In the genomic region with DNA sequence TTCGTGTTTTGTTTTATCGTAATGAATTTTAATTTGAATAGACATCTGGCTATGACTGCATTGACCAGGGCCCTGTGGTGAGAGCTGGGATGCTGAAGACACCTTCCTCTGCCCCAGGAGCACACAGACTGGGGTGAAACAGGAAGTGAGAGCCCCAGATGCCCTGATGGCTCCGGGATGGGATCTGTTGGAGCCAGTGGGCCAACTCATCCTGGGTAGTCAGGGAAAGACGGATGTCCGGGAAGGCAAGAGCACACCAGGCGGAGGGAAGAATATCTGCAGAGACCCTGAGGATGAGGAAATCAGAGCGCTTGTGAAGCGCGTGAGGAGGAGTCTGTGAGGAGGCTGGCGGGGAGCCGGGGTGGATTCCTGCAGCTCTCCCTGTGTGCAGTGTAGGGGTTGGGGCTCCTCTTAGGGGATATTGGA, we compare ENCODE assay signal across 11 cellular contexts.
DNase-seq lines count a peak whose midpoint lies in the region; ATAC-seq and TF ChIP-seq lines count a peak whose summit lies in the region.
"Had no signal": no experiment of that assay in that cellular context is flagged by ENCODE, and none has a peak within 500 bp of the region (broad histone marks: within the 10 kb centered on the region; RNA-seq: fewer than 3 reads in every experiment).

No MANE protein-coding gene starts in this region.

- H3K36me3 Mint-ChIP-seq in activated T-cell treated with anti-CD3 and anti-CD28 coated beads, Interleukin-2, amount 50 U/mL, for 24 hours (ENCODE audit: low read depth) = peaks cover 92% of the 10 kb centered on the region
- H3K36me3 Mint-ChIP-seq in activated T-cell treated with anti-CD3 and anti-CD28 coated beads, Interleukin-2, amount 50 U/mL, for 72 hours (ENCODE audit: insufficient read depth in 2 of 2) = peaks cover 5 to 45% of the 10 kb centered on the region in 2 donors
- peaks cover 34% of the 10 kb centered on the region for H3K36me3 Mint-ChIP-seq in endodermal cell (ENCODE audit: low read depth)

- no peaks in the 10 kb centered on the region for H3K27me3 Mint-ChIP-seq in activated T-cell treated with anti-CD3 and anti-CD28 coated beads, Interleukin-2, amount 50 U/mL, for 24 hours
- H3K27me3 Mint-ChIP-seq in activated T-cell treated with anti-CD3 and anti-CD28 coated beads, Interleukin-2, amount 50 U/mL, for 72 hours (ENCODE audit: low read depth) = no peaks in the 10 kb centered on the region
- no peaks in the 10 kb centered on the region for H3K27me3 Mint-ChIP-seq in endodermal cell (ENCODE audit: insufficient read depth)
- H3K27me3 Mint-ChIP-seq: CD4-positive, alpha-beta T cell had no signal

- H3K4me1 Mint-ChIP-seq in activated T-cell treated with anti-CD3 and anti-CD28 coated beads, Interleukin-2, amount 50 U/mL, for 24 hours (ENCODE audit: low read depth) = peaks cover 34% of the 10 kb centered on the region
- H3K4me1 Mint-ChIP-seq in activated T-cell treated with anti-CD3 and anti-CD28 coated beads, Interleukin-2, amount 50 U/mL, for 72 hours (ENCODE audit: low read depth) = peaks cover 40% of the 10 kb centered on the region
- peaks cover 22% of the 10 kb centered on the region for H3K4me1 Mint-ChIP-seq in endodermal cell

- ATAC-seq in activated T-cell treated with anti-CD3 and anti-CD28 coated beads, Interleukin-2, amount 50 U/mL, for 72 hours (replicated peaks in 1 of 2) = no peak
- no peak for ATAC-seq in GM21825 (IDR thresholded peaks at IDR 0.05; ENCODE audit: unreplicated experiment)

- no peak for DNase-seq in activated T-cell treated with anti-CD3 and anti-CD28 coated beads, Interleukin-2, amount 50 U/mL, for 24 hours
- no peak for DNase-seq in activated T-cell treated with anti-CD3 and anti-CD28 coated beads, Interleukin-2, amount 50 U/mL, for 72 hours
- DNase-seq in endodermal cell = no peak
- no peak for DNase-seq in WERI-Rb-1
- no peak for DNase-seq in Karpas-422
- DNase-seq: activated effector memory CD4-positive, alpha-beta T cell treated with anti-CD3 and anti-CD28 coated beads, Interleukin-2, amount 50 U/mL, for 16 hours; CD4-positive, alpha-beta T cell; stimulated activated CD4-positive, alpha-beta T cell treated with anti-CD3 and anti-CD28 coated beads, Interleukin-4, amount 100 ng/mL, for 4 hours had no signal

- H3K9me3 ChIP-seq in endodermal cell (ENCODE audit: control insufficient read depth, low read length) (no peaks in the 10 kb centered on the region), mucosa of stomach (ENCODE audit: control insufficient read depth, low read length) (no peaks in the 10 kb centered on the region), WERI-Rb-1 (ENCODE audit: severe bottlenecking) (no peaks in the 10 kb centered on the region), Karpas-422 (ENCODE audit: low read length) (no peaks in the 10 kb centered on the region)

- no peak overlapping the region for H3K4me3 ChIP-seq in endodermal cell (ENCODE audit: low read length)
- H3K4me3 ChIP-seq in mucosa of stomach (ENCODE audit: low read length) = no peak overlapping the region
- H3K4me3 ChIP-seq in urinary bladder (ENCODE audit: low read depth, low read length) = peak overlapping the region; percentile 1
- no peak overlapping the region for H3K4me3 ChIP-seq in WERI-Rb-1 (ENCODE audit: low read depth, low read length)
- no peak overlapping the region for H3K4me3 ChIP-seq in Karpas-422 (ENCODE audit: low read length)

- H3K9me3 Mint-ChIP-seq in activated T-cell treated with anti-CD3 and anti-CD28 coated beads, Interleukin-2, amount 50 U/mL, for 24 hours = no peaks in the 10 kb centered on the region
- H3K9me3 Mint-ChIP-seq in activated T-cell treated with anti-CD3 and anti-CD28 coated beads, Interleukin-2, amount 50 U/mL, for 72 hours = peaks cover 0 to 2% of the 10 kb centered on the region in 2 donors
- peaks cover 4% of the 10 kb centered on the region for H3K9me3 Mint-ChIP-seq in endodermal cell
- H3K9me3 Mint-ChIP-seq: CD4-positive, alpha-beta T cell had no signal

- 95 to 96% methylated on average over 10 to 11 of the region's 11 CpGs for WGBS in endodermal cell (ENCODE audit: insufficient coverage in 1 of 2, insufficient read length in 1 of 2), 2 experiments
- 42% methylated on average over 11 of the region's 11 CpGs for WGBS in urinary bladder

- H3K9ac ChIP-seq in endodermal cell (ENCODE audit: extremely low read depth, low read length, poor library complexity, severe bottlenecking) (no peak overlapping the region), mucosa of stomach (ENCODE audit: low read length) (peak overlapping the region; percentile 22), Karpas-422 (ENCODE audit: low read length) (no peak overlapping the region)

- no peak for TF ChIP-seq CTCF in endodermal cell (conservative IDR thresholded peaks at IDR 0.05)
- no peak for TF ChIP-seq CTCF in WERI-Rb-1 (IDR thresholded peaks at IDR 0.05; ENCODE audit: low read depth, low read length)

- H3K4me2 ChIP-seq in Karpas-422 (ENCODE audit: low read depth, low read length, poor library complexity, severe bottlenecking) = no peak overlapping the region

- no peak overlapping the region for H3K27ac ChIP-seq in endodermal cell (ENCODE audit: low read depth, low read length)
- H3K27ac ChIP-seq in urinary bladder (ENCODE audit: low read depth) = no peak overlapping the region
- no peak overlapping the region for H3K27ac ChIP-seq in WERI-Rb-1
- no peak overlapping the region for H3K27ac ChIP-seq in Karpas-422 (ENCODE audit: low read length)

- peak overlapping the region; percentile 71 for H3K27ac Mint-ChIP-seq in activated T-cell treated with anti-CD3 and anti-CD28 coated beads, Interleukin-2, amount 50 U/mL, for 24 hours
- H3K27ac Mint-ChIP-seq in activated T-cell treated with anti-CD3 and anti-CD28 coated beads, Interleukin-2, amount 50 U/mL, for 72 hours = no peak overlapping the region
- peak overlapping the region; percentile 59 for H3K27ac Mint-ChIP-seq in endodermal cell
- H3K27ac Mint-ChIP-seq: CD4-positive, alpha-beta T cell had no signal

- no peak overlapping the region for H3K4me3 Mint-ChIP-seq in activated T-cell treated with anti-CD3 and anti-CD28 coated beads, Interleukin-2, amount 50 U/mL, for 24 hours
- H3K4me3 Mint-ChIP-seq in activated T-cell treated with anti-CD3 and anti-CD28 coated beads, Interleukin-2, amount 50 U/mL, for 72 hours = no peak overlapping the region
- H3K4me3 Mint-ChIP-seq in endodermal cell = no peak overlapping the region
- H3K4me3 Mint-ChIP-seq: CD4-positive, alpha-beta T cell had no signal

- H3K4me1 ChIP-seq in endodermal cell (ENCODE audit: control insufficient read depth, insufficient read depth, low read length) (no peaks in the 10 kb centered on the region), mucosa of stomach (ENCODE audit: control insufficient read depth, insufficient read depth, low read length) (peaks cover 20% of the 10 kb centered on the region), urinary bladder (ENCODE audit: insufficient read depth) (no peaks in the 10 kb centered on the region), Karpas-422 (ENCODE audit: low read length) (no peaks in the 10 kb centered on the region)

- no peaks in the 10 kb centered on the region for H3K79me2 ChIP-seq in Karpas-422 (ENCODE audit: low read length)

- H3K36me3 ChIP-seq in endodermal cell (ENCODE audit: control insufficient read depth, insufficient read depth, low read length) (peaks cover 2% of the 10 kb centered on the region), mucosa of stomach (ENCODE audit: control insufficient read depth, insufficient read depth, low read length) (no peaks in the 10 kb centered on the region), urinary bladder (ENCODE audit: insufficient read depth) (no peaks in the 10 kb centered on the region), WERI-Rb-1 (peaks cover 14% of the 10 kb centered on the region), Karpas-422 (ENCODE audit: insufficient read depth, low read length) (no peaks in the 10 kb centered on the region)

- H3K9me2 ChIP-seq in Karpas-422 (replicated peaks; ENCODE audit: insufficient read depth, low read length) = no peaks in the 10 kb centered on the region

- no peak overlapping the region for H2AFZ ChIP-seq in Karpas-422 (ENCODE audit: low read length)

- no peaks in the 10 kb centered on the region for H4K20me1 ChIP-seq in Karpas-422 (ENCODE audit: insufficient read depth, low read depth, low read length)

- H3K27me3 ChIP-seq in endodermal cell (ENCODE audit: control insufficient read depth, insufficient read depth, low read length, poor library complexity, severe bottlenecking) (no peaks in the 10 kb centered on the region), mucosa of stomach (ENCODE audit: control insufficient read depth, insufficient read depth, low read length) (no peaks in the 10 kb centered on the region), WERI-Rb-1 (ENCODE audit: insufficient read depth, low read depth, severe bottlenecking) (no peaks in the 10 kb centered on the region), Karpas-422 (ENCODE audit: low read length) (no peaks in the 10 kb centered on the region; the same call in 1 of the 2 replicates)
